ENCODE assay signal across 13 cellular contexts in the genomic region with DNA sequence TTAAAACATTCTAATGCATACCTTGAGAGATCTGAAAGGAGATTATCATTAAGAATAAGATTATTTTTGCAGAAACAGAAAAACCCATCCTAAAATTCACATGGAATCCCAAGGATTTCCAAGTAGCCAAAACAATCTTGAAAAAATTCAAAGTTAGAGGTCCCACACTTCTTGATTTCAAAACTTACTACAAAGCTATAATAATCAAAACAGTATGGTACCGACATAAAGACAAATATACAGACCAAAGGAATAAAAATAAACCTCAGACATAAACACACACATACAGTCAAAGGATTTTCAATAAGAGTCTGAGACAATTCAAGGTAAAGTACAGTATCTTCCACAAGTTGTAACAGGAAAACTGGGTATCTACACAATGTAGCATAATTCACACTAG.
"Had no signal": no experiment of that assay in that cellular context is flagged by ENCODE, and none has a peak within 500 bp of the region (broad histone marks: within the 10 kb centered on the region; RNA-seq: fewer than 3 reads in every experiment).

No MANE protein-coding gene starts in this region.

- FAIRE-seq: endometrium, keratinocyte, pancreas had no signal

- DNase-seq: activated CD4-positive, alpha-beta T cell treated with anti-CD3 and anti-CD28 coated beads, Interleukin-2, amount 50 U/mL, for 48 hours; activated naive CD4-positive, alpha-beta T cell; left lung; mammary epithelial cell; pancreas; sigmoid colon; spleen; stomach; upper lobe of right lung had no signal

- ATAC-seq: esophagus mucosa, left lung, pancreas, upper lobe of right lung had no signal

- H3K27me3 ChIP-seq: left lung, pancreas, sigmoid colon, spleen, stomach, upper lobe of right lung had no signal

- H3K4me1 ChIP-seq: upper lobe of right lung had no signal

- H3K9me3 ChIP-seq: left lung, pancreas, sigmoid colon, stomach, thoracic aorta, upper lobe of right lung had no signal

- H3K27ac ChIP-seq: left lung, pancreas, sigmoid colon, spleen, stomach, thoracic aorta, upper lobe of right lung had no signal

- H3K4me3 ChIP-seq: left lung, pancreas, sigmoid colon, spleen, stomach, thoracic aorta, upper lobe of right lung had no signal

- H3K36me3 ChIP-seq: left lung, pancreas, sigmoid colon, thoracic aorta, upper lobe of right lung had no signal
